ENCODE assay signal across 22 cellular contexts in the genomic region with DNA sequence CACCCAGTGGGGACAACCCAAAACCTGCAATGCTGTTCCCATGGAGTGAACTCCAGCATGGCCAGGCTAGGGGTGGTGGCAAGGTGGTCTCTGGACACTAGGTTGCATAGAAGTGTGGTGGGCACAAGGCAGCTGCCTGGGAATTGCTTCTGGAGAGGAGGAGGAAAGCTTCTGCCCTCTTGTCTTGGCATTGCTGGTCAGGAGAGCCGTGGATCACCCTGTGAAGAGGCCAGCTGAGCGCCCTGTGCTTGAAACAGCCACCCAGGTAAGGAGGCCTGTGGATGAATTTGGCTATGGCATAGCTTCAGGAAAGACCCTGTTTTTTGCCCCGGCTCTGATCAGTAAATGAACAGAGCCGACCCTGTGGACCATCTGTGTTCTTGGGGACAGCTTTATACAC.
DNase-seq lines count a peak whose midpoint lies in the region; ATAC-seq, FAIRE-seq and TF ChIP-seq lines count a peak whose summit lies in the region.
"Had no signal": no experiment of that assay in that cellular context is flagged by ENCODE, and none has a peak within 500 bp of the region (broad histone marks: within the 10 kb centered on the region; RNA-seq: fewer than 3 reads in every experiment).

No MANE protein-coding gene starts in this region.

- H3K27ac Mint-ChIP-seq in stimulated activated naive CD8-positive, alpha-beta T cell treated with anti-CD3 and anti-CD28 coated beads, Interleukin-15, amount 100 ng/mL, for 72 hours, result peak overlapping the region; percentile 68 to 86
- H3K27ac Mint-ChIP-seq in progenitor cell of endocrine pancreas, result no peak overlapping the region
- H3K27ac Mint-ChIP-seq: B cell; CD8-positive, alpha-beta T cell; GM23338; HFFc6 had no signal

- 74 to 85% (median 81%) methylated on average over 4 of the region's 4 CpGs for WGBS in spleen, 5 donors

- no peak overlapping the region for H3K27ac ChIP-seq in spleen
- H3K27ac ChIP-seq: 22Rv1, BLaER1, C4-2B had no signal

- H3K4me3 ChIP-seq in spleen, result no peak overlapping the region
- H3K4me3 ChIP-seq: BLaER1, GM23338, HAP-1 had no signal

- intact Hi-C loops in spleen (cut with DNase I; ENCODE audit: low total_unique reads), result no loop called here

- no peak for TF ChIP-seq POLR2A in spleen (IDR thresholded peaks at IDR 0.05)

- peaks cover 60% of the 10 kb centered on the region for H3K4me1 Mint-ChIP-seq in stimulated activated naive CD8-positive, alpha-beta T cell treated with anti-CD3 and anti-CD28 coated beads, Interleukin-15, amount 100 ng/mL, for 72 hours
- H3K4me1 Mint-ChIP-seq in progenitor cell of endocrine pancreas (ENCODE audit: low read depth), result no peaks in the 10 kb centered on the region

- no peaks in the 10 kb centered on the region for H3K27me3 ChIP-seq in spleen (replicated peaks in 1 of 7)
- H3K27me3 ChIP-seq: BLaER1 had no signal

- no peaks in the 10 kb centered on the region for H3K27me3 Mint-ChIP-seq in stimulated activated naive CD8-positive, alpha-beta T cell treated with anti-CD3 and anti-CD28 coated beads, Interleukin-15, amount 100 ng/mL, for 72 hours
- H3K27me3 Mint-ChIP-seq in progenitor cell of endocrine pancreas, result peaks cover 5% of the 10 kb centered on the region
- H3K27me3 Mint-ChIP-seq: CD4-positive, CD25-positive, alpha-beta regulatory T cell had no signal

- H3K4me3 Mint-ChIP-seq in stimulated activated naive CD8-positive, alpha-beta T cell treated with anti-CD3 and anti-CD28 coated beads, Interleukin-15, amount 100 ng/mL, for 72 hours, result no peak overlapping the region
- H3K4me3 Mint-ChIP-seq in progenitor cell of endocrine pancreas (ENCODE audit: low read depth), result no peak overlapping the region
- H3K4me3 Mint-ChIP-seq: B cell; CD4-positive, CD25-positive, alpha-beta regulatory T cell; CD8-positive, alpha-beta T cell; GM23338; HFFc6 had no signal

- no peak for ATAC-seq in stimulated activated naive CD8-positive, alpha-beta T cell treated with anti-CD3 and anti-CD28 coated beads, Interleukin-15, amount 100 ng/mL, for 72 hours
- ATAC-seq in stimulated activated naive CD8-positive, alpha-beta T cell treated with anti-CD3 and anti-CD28 coated beads, Interleukin-15, Interleukin-2, amounts not matched to agents 100 U/mL and 50 U/mL, for 24 hours, result no peak
- no peak for ATAC-seq in GM19463 (IDR thresholded peaks at IDR 0.05; ENCODE audit: unreplicated experiment)
- ATAC-seq: CD8-positive, alpha-beta T cell; GM23338 had no signal

- DNase-seq in stimulated activated naive CD8-positive, alpha-beta T cell treated with anti-CD3 and anti-CD28 coated beads, Interleukin-15, amount 100 ng/mL, for 72 hours, result no peak
- DNase-seq in stimulated activated naive CD8-positive, alpha-beta T cell treated with anti-CD3 and anti-CD28 coated beads, Interleukin-15, Interleukin-2, amounts not matched to agents 100 U/mL and 50 U/mL, for 24 hours, result no peak
- DNase-seq in spleen (peak; percentile 57), urothelium cell line (ENCODE audit: low spot score) (no peak), progenitor cell of endocrine pancreas (ENCODE audit: low spot score, unreplicated experiment) (no peak)
- DNase-seq: Caco-2; CD4-positive, CD25-positive, alpha-beta regulatory T cell; CD8-positive, alpha-beta T cell; DMS153; DND-41; HFFc6 had no signal

- no peaks in the 10 kb centered on the region for H3K36me3 Mint-ChIP-seq in progenitor cell of endocrine pancreas (ENCODE audit: insufficient read depth)
- H3K36me3 Mint-ChIP-seq: CD4-positive, CD25-positive, alpha-beta regulatory T cell; CD8-positive, alpha-beta T cell had no signal

- peaks cover 0 to 9% (median 0%) of the 10 kb centered on the region in 6 donors for H3K4me1 ChIP-seq in spleen
- H3K4me1 ChIP-seq: Caco-2 had no signal

- peak; percentile 55 for FAIRE-seq in urothelium cell line (lab: Jason Lieb, UNC)
- FAIRE-seq: A204.1, G401.6, GM19239, H54 had no signal

- no peaks in the 10 kb centered on the region for H3K9me3 Mint-ChIP-seq in stimulated activated naive CD8-positive, alpha-beta T cell treated with anti-CD3 and anti-CD28 coated beads, Interleukin-15, amount 100 ng/mL, for 72 hours
- H3K9me3 Mint-ChIP-seq in progenitor cell of endocrine pancreas (ENCODE audit: low read depth), result no peaks in the 10 kb centered on the region
- H3K9me3 Mint-ChIP-seq: CD4-positive, CD25-positive, alpha-beta regulatory T cell; CD8-positive, alpha-beta T cell; GM23338; HFFc6 had no signal

- TF ChIP-seq CTCF in spleen (IDR thresholded peaks at IDR 0.05 in 8 of 11, conservative IDR thresholded peaks at IDR 0.05 in 3 of 11), result no peak
- TF ChIP-seq CTCF in progenitor cell of endocrine pancreas (IDR thresholded peaks at IDR 0.05; ENCODE audit: unreplicated experiment), result no peak

- H3K9me3 ChIP-seq in spleen, result no peaks in the 10 kb centered on the region
- H3K9me3 ChIP-seq: BLaER1, Caco-2, HAP-1 had no signal

- H3K36me3 ChIP-seq in spleen, result no peaks in the 10 kb centered on the region
- H3K36me3 ChIP-seq: BLaER1, HAP-1 had no signal
